Comparison of ENCODE assay signal across 1 cellular context in genomic region chr4:7638984-7639789, GRCh38.
TF ChIP-seq lines count a peak whose summit lies in the region.

No MANE protein-coding gene starts in this region.

TF ChIP-seq in HepG2, 621 proteins besides CTCF, POLR2A, EP300 and RAD21 (continued from another document and continues in another):
- TF ChIP-seq IRF9 (CRISPR knock-in tag; IDR thresholded peaks at IDR 0.05; ENCODE audit: borderline replicate concordance) (no peak), HNF1A (IDR thresholded peaks at IDR 0.05; ENCODE audit: low read depth) (no peak), HNF1A (CRISPR knock-in tag; IDR thresholded peaks at IDR 0.05; ENCODE audit: borderline replicate concordance) (no peak; the same call in 1 of the 2 replicates), HNRNPK (IDR thresholded peaks at IDR 0.05; ENCODE audit: low read depth, low read length, poor library complexity, severe bottlenecking) (no peak), AHR (CRISPR knock-in tag; IDR thresholded peaks at IDR 0.05) (no peak), RORA (CRISPR knock-in tag; IDR thresholded peaks at IDR 0.05) (no peak), CENPX (CRISPR knock-in tag; IDR thresholded peaks at IDR 0.05) (no peak), ZNF446 (CRISPR knock-in tag; IDR thresholded peaks at IDR 0.05) (no peak), ATF7-NPFF (CRISPR knock-in tag; IDR thresholded peaks at IDR 0.05; ENCODE audit: low read depth) (no peak), GMEB1 (CRISPR knock-in tag; IDR thresholded peaks at IDR 0.05; ENCODE audit: borderline replicate concordance) (0 out of 2 replicates have a peak, but pooled peaks have one; percentile 24), AGO2 (optimal IDR thresholded peaks at IDR 0.05; ENCODE audit: low read depth, low read length) (no peak), ZBTB44 (CRISPR knock-in tag; IDR thresholded peaks at IDR 0.05) (no peak), ZNF512B (CRISPR knock-in tag; IDR thresholded peaks at IDR 0.05; ENCODE audit: borderline replicate concordance) (no peak), ZFY (CRISPR knock-in tag; IDR thresholded peaks at IDR 0.05) (peak; percentile 45; the same call in 1 of the 2 replicates), ZNF652 (CRISPR knock-in tag; IDR thresholded peaks at IDR 0.05; ENCODE audit: borderline replicate concordance, low read depth) (no peak), ZMAT5 (CRISPR knock-in tag; IDR thresholded peaks at IDR 0.05; ENCODE audit: borderline replicate concordance, low read depth) (no peak), ZNF441 (CRISPR knock-in tag; IDR thresholded peaks at IDR 0.05; ENCODE audit: borderline replicate concordance) (no peak), ZNF230 (CRISPR knock-in tag; IDR thresholded peaks at IDR 0.05) (no peak), KAT2B (IDR thresholded peaks at IDR 0.05; ENCODE audit: borderline replicate concordance, low read depth, low read length) (no peak), KDM6A (CRISPR knock-in tag; IDR thresholded peaks at IDR 0.05; ENCODE audit: low read depth) (peak; percentile 70; the same call in 1 of the 2 replicates), ZNF766 (CRISPR knock-in tag; IDR thresholded peaks at IDR 0.05; ENCODE audit: borderline replicate concordance) (no peak), ARID5B (CRISPR knock-in tag; IDR thresholded peaks at IDR 0.05) (peak; percentile 75), ZNF530 (CRISPR knock-in tag; IDR thresholded peaks at IDR 0.05; ENCODE audit: low read depth) (no peak), HES4 (CRISPR knock-in tag; IDR thresholded peaks at IDR 0.05; ENCODE audit: borderline replicate concordance) (no peak), BRCA1 (CRISPR knock-in tag; IDR thresholded peaks at IDR 0.05) (no peak), KLF16 (CRISPR knock-in tag; IDR thresholded peaks at IDR 0.05) (peak in 1 of 2 experiments; percentile 62; a peak in 1 of 4 replicates), NCOR1 (IDR thresholded peaks at IDR 0.05; ENCODE audit: borderline replicate concordance, low read length) (peak; percentile 95), ZNF333 (CRISPR knock-in tag; IDR thresholded peaks at IDR 0.05; ENCODE audit: borderline replicate concordance) (no peak), SOX5 (CRISPR knock-in tag; IDR thresholded peaks at IDR 0.05; ENCODE audit: borderline replicate concordance) (peak; percentile 56; the same call in 1 of the 2 replicates), SIN3B (IDR thresholded peaks at IDR 0.05; ENCODE audit: low read length) (no peak), EZH2 (conservative IDR thresholded peaks at IDR 0.05; ENCODE audit: low read depth, low read length) (no peak), NCOA5 (CRISPR knock-in tag; IDR thresholded peaks at IDR 0.05) (no peak), RFX3 (CRISPR knock-in tag; IDR thresholded peaks at IDR 0.05) (no peak), HNF4G (IDR thresholded peaks at IDR 0.05; ENCODE audit: borderline replicate concordance, low read depth, low read length) (peak; percentile 98), HNF4G (CRISPR knock-in tag; IDR thresholded peaks at IDR 0.05; ENCODE audit: borderline replicate concordance, low read depth) (peak; percentile 80), ZBTB34 (CRISPR knock-in tag; IDR thresholded peaks at IDR 0.05) (no peak), IKZF5 (CRISPR knock-in tag; IDR thresholded peaks at IDR 0.05) (no peak), ZNF138 (CRISPR knock-in tag; IDR thresholded peaks at IDR 0.05; ENCODE audit: low read depth) (no peak), SRSF4 (IDR thresholded peaks at IDR 0.05; ENCODE audit: low read depth, low read length, poor library complexity, severe bottlenecking) (no peak), RFX5 (IDR thresholded peaks at IDR 0.05; ENCODE audit: low read depth, low read length) (no peak), TFE3 (CRISPR knock-in tag; IDR thresholded peaks at IDR 0.05) (no peak), FOXK2 (IDR thresholded peaks at IDR 0.05) (no peak), TMF1 (CRISPR knock-in tag; IDR thresholded peaks at IDR 0.05; ENCODE audit: low read depth) (no peak), ADNP (CRISPR knock-in tag; IDR thresholded peaks at IDR 0.05) (no peak)
